In the genomic region with DNA sequence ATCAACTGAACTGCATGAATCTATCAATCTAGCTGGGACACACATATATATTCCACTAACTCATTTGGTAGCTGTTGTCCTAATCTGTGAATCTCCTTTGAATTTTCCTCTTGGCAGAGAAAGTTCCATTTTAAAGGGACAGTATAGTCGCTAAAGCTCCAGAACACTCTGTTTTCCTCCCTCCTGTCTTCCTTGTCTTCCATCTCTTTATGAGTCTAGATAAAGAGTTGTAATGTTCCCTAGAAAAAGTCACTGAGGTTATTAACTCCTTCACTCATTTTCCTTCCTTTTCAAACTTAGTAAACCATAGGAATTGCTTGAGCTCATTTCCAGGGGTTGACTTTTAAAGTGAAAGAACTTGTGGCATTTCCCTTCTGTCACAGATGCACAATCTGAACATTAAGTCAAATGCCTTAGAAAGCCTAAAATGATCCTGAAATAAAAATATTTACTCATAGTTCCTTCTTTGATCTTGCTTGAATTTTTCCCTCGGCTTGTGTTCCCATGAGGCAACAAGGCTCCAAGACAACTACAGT, we compare ENCODE assay signal across 1 cellular context.
TF ChIP-seq lines count a peak whose summit lies in the region.

No MANE protein-coding gene starts in this region.

TF ChIP-seq in K562, 482 proteins besides CTCF, POLR2A, EP300 and RAD21 (continued from another document and continues in another):
- TF ChIP-seq, protein P1, sequence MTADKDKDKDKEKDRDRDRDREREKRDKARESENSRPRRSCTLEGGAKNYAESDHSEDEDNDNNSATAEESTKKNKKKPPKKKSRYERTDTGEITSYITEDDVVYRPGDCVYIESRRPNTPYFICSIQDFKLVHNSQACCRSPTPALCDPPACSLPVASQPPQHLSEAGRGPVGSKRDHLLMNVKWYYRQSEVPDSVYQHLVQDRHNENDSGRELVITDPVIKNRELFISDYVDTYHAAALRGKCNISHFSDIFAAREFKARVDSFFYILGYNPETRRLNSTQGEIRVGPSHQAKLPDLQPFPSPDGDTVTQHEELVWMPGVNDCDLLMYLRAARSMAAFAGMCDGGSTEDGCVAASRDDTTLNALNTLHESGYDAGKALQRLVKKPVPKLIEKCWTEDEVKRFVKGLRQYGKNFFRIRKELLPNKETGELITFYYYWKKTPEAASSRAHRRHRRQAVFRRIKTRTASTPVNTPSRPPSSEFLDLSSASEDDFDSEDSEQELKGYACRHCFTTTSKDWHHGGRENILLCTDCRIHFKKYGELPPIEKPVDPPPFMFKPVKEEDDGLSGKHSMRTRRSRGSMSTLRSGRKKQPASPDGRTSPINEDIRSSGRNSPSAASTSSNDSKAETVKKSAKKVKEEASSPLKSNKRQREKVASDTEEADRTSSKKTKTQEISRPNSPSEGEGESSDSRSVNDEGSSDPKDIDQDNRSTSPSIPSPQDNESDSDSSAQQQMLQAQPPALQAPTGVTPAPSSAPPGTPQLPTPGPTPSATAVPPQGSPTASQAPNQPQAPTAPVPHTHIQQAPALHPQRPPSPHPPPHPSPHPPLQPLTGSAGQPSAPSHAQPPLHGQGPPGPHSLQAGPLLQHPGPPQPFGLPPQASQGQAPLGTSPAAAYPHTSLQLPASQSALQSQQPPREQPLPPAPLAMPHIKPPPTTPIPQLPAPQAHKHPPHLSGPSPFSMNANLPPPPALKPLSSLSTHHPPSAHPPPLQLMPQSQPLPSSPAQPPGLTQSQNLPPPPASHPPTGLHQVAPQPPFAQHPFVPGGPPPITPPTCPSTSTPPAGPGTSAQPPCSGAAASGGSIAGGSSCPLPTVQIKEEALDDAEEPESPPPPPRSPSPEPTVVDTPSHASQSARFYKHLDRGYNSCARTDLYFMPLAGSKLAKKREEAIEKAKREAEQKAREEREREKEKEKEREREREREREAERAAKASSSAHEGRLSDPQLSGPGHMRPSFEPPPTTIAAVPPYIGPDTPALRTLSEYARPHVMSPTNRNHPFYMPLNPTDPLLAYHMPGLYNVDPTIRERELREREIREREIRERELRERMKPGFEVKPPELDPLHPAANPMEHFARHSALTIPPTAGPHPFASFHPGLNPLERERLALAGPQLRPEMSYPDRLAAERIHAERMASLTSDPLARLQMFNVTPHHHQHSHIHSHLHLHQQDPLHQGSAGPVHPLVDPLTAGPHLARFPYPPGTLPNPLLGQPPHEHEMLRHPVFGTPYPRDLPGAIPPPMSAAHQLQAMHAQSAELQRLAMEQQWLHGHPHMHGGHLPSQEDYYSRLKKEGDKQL (CRISPR knock-in tag; IDR thresholded peaks at IDR 0.05; ENCODE audit: borderline replicate concordance): 0 out of 2 replicates have a peak, but pooled peaks have one; percentile 44
- no peak for TF ChIP-seq ZNF75A (CRISPR knock-in tag; IDR thresholded peaks at IDR 0.05)
- TF ChIP-seq ZNF232 (CRISPR knock-in tag; IDR thresholded peaks at IDR 0.05): no peak
- 0 out of 4 replicates have a peak, but pooled peaks of 1 of the 2 experiments have one; percentile 35 for TF ChIP-seq HDAC1 (IDR thresholded peaks at IDR 0.05)
- TF ChIP-seq RBM34 (IDR thresholded peaks at IDR 0.05; ENCODE audit: borderline replicate concordance, insufficient read depth, low read length): no peak
- TF ChIP-seq CEBPG (CRISPR knock-in tag; IDR thresholded peaks at IDR 0.05): no peak
- TF ChIP-seq CEBPG (tag; conservative IDR thresholded peaks at IDR 0.05 in 1 of 2, IDR thresholded peaks at IDR 0.05 in 1 of 2): 0 out of 4 replicates have a peak, but pooled peaks of 1 of the 2 experiments have one; percentile 16
- TF ChIP-seq, protein P2, sequence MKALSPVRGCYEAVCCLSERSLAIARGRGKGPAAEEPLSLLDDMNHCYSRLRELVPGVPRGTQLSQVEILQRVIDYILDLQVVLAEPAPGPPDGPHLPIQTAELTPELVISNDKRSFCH (CRISPR knock-in tag; IDR thresholded peaks at IDR 0.05): no peak
- TF ChIP-seq, protein P2 (tag; IDR thresholded peaks at IDR 0.05): no peak
- TF ChIP-seq, protein P3, sequence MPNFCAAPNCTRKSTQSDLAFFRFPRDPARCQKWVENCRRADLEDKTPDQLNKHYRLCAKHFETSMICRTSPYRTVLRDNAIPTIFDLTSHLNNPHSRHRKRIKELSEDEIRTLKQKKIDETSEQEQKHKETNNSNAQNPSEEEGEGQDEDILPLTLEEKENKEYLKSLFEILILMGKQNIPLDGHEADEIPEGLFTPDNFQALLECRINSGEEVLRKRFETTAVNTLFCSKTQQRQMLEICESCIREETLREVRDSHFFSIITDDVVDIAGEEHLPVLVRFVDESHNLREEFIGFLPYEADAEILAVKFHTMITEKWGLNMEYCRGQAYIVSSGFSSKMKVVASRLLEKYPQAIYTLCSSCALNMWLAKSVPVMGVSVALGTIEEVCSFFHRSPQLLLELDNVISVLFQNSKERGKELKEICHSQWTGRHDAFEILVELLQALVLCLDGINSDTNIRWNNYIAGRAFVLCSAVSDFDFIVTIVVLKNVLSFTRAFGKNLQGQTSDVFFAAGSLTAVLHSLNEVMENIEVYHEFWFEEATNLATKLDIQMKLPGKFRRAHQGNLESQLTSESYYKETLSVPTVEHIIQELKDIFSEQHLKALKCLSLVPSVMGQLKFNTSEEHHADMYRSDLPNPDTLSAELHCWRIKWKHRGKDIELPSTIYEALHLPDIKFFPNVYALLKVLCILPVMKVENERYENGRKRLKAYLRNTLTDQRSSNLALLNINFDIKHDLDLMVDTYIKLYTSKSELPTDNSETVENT (CRISPR knock-in tag; IDR thresholded peaks at IDR 0.05): no peak
- no peak for TF ChIP-seq ATF1 (CRISPR knock-in tag; IDR thresholded peaks at IDR 0.05)
- no peak for TF ChIP-seq ATF1 (tag; IDR thresholded peaks at IDR 0.05)
- TF ChIP-seq, protein P4, sequence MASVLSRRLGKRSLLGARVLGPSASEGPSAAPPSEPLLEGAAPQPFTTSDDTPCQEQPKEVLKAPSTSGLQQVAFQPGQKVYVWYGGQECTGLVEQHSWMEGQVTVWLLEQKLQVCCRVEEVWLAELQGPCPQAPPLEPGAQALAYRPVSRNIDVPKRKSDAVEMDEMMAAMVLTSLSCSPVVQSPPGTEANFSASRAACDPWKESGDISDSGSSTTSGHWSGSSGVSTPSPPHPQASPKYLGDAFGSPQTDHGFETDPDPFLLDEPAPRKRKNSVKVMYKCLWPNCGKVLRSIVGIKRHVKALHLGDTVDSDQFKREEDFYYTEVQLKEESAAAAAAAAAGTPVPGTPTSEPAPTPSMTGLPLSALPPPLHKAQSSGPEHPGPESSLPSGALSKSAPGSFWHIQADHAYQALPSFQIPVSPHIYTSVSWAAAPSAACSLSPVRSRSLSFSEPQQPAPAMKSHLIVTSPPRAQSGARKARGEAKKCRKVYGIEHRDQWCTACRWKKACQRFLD (CRISPR knock-in tag; IDR thresholded peaks at IDR 0.05): peak; percentile 70
- TF ChIP-seq ZFX (CRISPR knock-in tag; IDR thresholded peaks at IDR 0.05): no peak
- no peak for TF ChIP-seq ZNF830 (CRISPR knock-in tag; IDR thresholded peaks at IDR 0.05)
- TF ChIP-seq, protein P5, sequence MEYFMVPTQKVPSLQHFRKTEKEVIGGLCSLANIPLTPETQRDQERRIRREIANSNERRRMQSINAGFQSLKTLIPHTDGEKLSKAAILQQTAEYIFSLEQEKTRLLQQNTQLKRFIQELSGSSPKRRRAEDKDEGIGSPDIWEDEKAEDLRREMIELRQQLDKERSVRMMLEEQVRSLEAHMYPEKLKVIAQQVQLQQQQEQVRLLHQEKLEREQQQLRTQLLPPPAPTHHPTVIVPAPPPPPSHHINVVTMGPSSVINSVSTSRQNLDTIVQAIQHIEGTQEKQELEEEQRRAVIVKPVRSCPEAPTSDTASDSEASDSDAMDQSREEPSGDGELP (CRISPR knock-in tag; IDR thresholded peaks at IDR 0.05; ENCODE audit: borderline replicate concordance): no peak
- TF ChIP-seq ZKSCAN8 (CRISPR knock-in tag; IDR thresholded peaks at IDR 0.05): no peak
- no peak for TF ChIP-seq RFX7 (CRISPR knock-in tag; IDR thresholded peaks at IDR 0.05)
- TF ChIP-seq PYGO2 (tag; IDR thresholded peaks at IDR 0.05): no peak
- TF ChIP-seq, protein P6, sequence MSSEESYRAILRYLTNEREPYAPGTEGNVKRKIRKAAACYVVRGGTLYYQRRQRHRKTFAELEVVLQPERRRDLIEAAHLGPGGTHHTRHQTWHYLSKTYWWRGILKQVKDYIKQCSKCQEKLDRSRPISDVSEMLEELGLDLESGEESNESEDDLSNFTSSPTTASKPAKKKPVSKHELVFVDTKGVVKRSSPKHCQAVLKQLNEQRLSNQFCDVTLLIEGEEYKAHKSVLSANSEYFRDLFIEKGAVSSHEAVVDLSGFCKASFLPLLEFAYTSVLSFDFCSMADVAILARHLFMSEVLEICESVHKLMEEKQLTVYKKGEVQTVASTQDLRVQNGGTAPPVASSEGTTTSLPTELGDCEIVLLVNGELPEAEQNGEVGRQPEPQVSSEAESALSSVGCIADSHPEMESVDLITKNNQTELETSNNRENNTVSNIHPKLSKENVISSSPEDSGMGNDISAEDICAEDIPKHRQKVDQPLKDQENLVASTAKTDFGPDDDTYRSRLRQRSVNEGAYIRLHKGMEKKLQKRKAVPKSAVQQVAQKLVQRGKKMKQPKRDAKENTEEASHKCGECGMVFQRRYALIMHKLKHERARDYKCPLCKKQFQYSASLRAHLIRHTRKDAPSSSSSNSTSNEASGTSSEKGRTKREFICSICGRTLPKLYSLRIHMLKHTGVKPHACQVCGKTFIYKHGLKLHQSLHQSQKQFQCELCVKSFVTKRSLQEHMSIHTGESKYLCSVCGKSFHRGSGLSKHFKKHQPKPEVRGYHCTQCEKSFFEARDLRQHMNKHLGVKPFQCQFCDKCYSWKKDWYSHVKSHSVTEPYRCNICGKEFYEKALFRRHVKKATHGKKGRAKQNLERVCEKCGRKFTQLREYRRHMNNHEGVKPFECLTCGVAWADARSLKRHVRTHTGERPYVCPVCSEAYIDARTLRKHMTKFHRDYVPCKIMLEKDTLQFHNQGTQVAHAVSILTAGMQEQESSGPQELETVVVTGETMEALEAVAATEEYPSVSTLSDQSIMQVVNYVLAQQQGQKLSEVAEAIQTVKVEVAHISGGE (CRISPR knock-in tag; IDR thresholded peaks at IDR 0.05): 0 out of 6 replicates have a peak, but pooled peaks of 1 of the 3 experiments have one; percentile 9
- TF ChIP-seq, protein P7, sequence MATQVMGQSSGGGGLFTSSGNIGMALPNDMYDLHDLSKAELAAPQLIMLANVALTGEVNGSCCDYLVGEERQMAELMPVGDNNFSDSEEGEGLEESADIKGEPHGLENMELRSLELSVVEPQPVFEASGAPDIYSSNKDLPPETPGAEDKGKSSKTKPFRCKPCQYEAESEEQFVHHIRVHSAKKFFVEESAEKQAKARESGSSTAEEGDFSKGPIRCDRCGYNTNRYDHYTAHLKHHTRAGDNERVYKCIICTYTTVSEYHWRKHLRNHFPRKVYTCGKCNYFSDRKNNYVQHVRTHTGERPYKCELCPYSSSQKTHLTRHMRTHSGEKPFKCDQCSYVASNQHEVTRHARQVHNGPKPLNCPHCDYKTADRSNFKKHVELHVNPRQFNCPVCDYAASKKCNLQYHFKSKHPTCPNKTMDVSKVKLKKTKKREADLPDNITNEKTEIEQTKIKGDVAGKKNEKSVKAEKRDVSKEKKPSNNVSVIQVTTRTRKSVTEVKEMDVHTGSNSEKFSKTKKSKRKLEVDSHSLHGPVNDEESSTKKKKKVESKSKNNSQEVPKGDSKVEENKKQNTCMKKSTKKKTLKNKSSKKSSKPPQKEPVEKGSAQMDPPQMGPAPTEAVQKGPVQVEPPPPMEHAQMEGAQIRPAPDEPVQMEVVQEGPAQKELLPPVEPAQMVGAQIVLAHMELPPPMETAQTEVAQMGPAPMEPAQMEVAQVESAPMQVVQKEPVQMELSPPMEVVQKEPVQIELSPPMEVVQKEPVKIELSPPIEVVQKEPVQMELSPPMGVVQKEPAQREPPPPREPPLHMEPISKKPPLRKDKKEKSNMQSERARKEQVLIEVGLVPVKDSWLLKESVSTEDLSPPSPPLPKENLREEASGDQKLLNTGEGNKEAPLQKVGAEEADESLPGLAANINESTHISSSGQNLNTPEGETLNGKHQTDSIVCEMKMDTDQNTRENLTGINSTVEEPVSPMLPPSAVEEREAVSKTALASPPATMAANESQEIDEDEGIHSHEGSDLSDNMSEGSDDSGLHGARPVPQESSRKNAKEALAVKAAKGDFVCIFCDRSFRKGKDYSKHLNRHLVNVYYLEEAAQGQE (CRISPR knock-in tag; IDR thresholded peaks at IDR 0.05; ENCODE audit: low read depth): no peak
- no peak for TF ChIP-seq PHF21A (IDR thresholded peaks at IDR 0.05; ENCODE audit: borderline replicate concordance, low read depth)
- no peak for TF ChIP-seq TCFL5 (CRISPR knock-in tag; conservative IDR thresholded peaks at IDR 0.05)
- TF ChIP-seq GATAD2B (IDR thresholded peaks at IDR 0.05; ENCODE audit: borderline replicate concordance): 0 out of 2 replicates have a peak, but pooled peaks have one; percentile 23
- TF ChIP-seq ZNF644 (tag; IDR thresholded peaks at IDR 0.05; ENCODE audit: low read depth): 0 out of 2 replicates have a peak, but pooled peaks have one; percentile 22
- no peak for TF ChIP-seq CXXC5 (CRISPR knock-in tag; IDR thresholded peaks at IDR 0.05)
- peak; percentile 94 for TF ChIP-seq MYNN (IDR thresholded peaks at IDR 0.05)
- no peak for TF ChIP-seq MYNN (CRISPR knock-in tag; IDR thresholded peaks at IDR 0.05)
- TF ChIP-seq, protein P8, sequence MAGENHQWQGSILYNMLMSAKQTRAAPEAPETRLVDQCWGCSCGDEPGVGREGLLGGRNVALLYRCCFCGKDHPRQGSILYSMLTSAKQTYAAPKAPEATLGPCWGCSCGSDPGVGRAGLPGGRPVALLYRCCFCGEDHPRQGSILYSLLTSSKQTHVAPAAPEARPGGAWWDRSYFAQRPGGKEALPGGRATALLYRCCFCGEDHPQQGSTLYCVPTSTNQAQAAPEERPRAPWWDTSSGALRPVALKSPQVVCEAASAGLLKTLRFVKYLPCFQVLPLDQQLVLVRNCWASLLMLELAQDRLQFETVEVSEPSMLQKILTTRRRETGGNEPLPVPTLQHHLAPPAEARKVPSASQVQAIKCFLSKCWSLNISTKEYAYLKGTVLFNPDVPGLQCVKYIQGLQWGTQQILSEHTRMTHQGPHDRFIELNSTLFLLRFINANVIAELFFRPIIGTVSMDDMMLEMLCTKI (IDR thresholded peaks at IDR 0.05; ENCODE audit: partially characterized antibody): no peak
- no peak for TF ChIP-seq BCL6 (CRISPR knock-in tag; IDR thresholded peaks at IDR 0.05)
- no peak for TF ChIP-seq STAT5B (CRISPR knock-in tag; IDR thresholded peaks at IDR 0.05)
- TF ChIP-seq DNMT1 (IDR thresholded peaks at IDR 0.05): no peak
- no peak for TF ChIP-seq EWSR1 (IDR thresholded peaks at IDR 0.05; ENCODE audit: borderline replicate concordance, low read depth, partially characterized antibody)
- TF ChIP-seq, protein P9, sequence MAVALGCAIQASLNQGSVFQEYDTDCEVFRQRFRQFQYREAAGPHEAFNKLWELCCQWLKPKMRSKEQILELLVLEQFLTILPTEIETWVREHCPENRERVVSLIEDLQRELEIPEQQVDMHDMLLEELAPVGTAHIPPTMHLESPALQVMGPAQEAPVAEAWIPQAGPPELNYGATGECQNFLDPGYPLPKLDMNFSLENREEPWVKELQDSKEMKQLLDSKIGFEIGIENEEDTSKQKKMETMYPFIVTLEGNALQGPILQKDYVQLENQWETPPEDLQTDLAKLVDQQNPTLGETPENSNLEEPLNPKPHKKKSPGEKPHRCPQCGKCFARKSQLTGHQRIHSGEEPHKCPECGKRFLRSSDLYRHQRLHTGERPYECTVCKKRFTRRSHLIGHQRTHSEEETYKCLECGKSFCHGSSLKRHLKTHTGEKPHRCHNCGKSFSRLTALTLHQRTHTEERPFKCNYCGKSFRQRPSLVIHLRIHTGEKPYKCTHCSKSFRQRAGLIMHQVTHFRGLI (CRISPR knock-in tag; IDR thresholded peaks at IDR 0.05): no peak
- peak; percentile 21; the same call in 1 of the 2 replicates for TF ChIP-seq LEF1 (IDR thresholded peaks at IDR 0.05)
- TF ChIP-seq FOXA3 (CRISPR knock-in tag; conservative IDR thresholded peaks at IDR 0.05 in 1 of 2, IDR thresholded peaks at IDR 0.05 in 1 of 2): no peak
